ENCODE assay signal across 8 cellular contexts in genomic region chr17:79795795-79796569, GRCh38. TPM values are rescaled to one million over a fixed set of nuclear protein-coding genes. Genes with fewer than 3 reads are reported as not detected.
DNase-seq lines count a peak whose midpoint lies in the region; ATAC-seq and TF ChIP-seq lines count a peak whose summit lies in the region.

No MANE protein-coding gene starts in this region.

- peaks cover 9% of the 10 kb centered on the region; the same call in 1 of the 2 replicates for H3K79me2 ChIP-seq in OCI-LY7 (ENCODE audit: insufficient read depth, low read depth, low read length)

- POLR2A ChIA-PET in OCI-LY7 (lab: Charles Lee) = interaction anchor here (0.6 to 1.3 kb wide), 2 partner anchors 19 to 41 kb away, joined by 3 to 9 read pairs; no protein-coding TSS in a partner anchor

- H3K9me2 ChIP-seq in OCI-LY7 (ENCODE audit: insufficient read depth, low read length) = no peaks in the 10 kb centered on the region

- H3K9me3 ChIP-seq in OCI-LY7 (ENCODE audit: low read length) (no peaks in the 10 kb centered on the region), esophagus squamous epithelium (no peaks in the 10 kb centered on the region), psoas muscle (no peaks in the 10 kb centered on the region)

- peak overlapping the region; percentile 53 for H3K27ac ChIP-seq in OCI-LY7 (ENCODE audit: low read depth, low read length, poor library complexity, severe bottlenecking)
- H3K27ac ChIP-seq in esophagus squamous epithelium = no peak overlapping the region
- H3K27ac ChIP-seq in psoas muscle = no peak overlapping the region

- TF ChIP-seq CTCF in OCI-LY7 (conservative IDR thresholded peaks at IDR 0.05; ENCODE audit: low read length) (no peak), esophagus squamous epithelium (IDR thresholded peaks at IDR 0.05) (no peak), psoas muscle (IDR thresholded peaks at IDR 0.05) (no peak)

- no TSS peak for BruUV-seq in OCI-LY7 (replicated peaks; lab: Mats Ljungman, UMichigan)

- peaks cover 8% of the 10 kb centered on the region for H3K36me3 ChIP-seq in OCI-LY7 (ENCODE audit: insufficient read depth, low read length)
- peaks cover 0 to 13% (median 0%) of the 10 kb centered on the region in 3 donors for H3K36me3 ChIP-seq in esophagus squamous epithelium
- peaks cover 0 to 8% of the 10 kb centered on the region in 2 donors for H3K36me3 ChIP-seq in psoas muscle (ENCODE audit: insufficient read depth in 1 of 2, low read depth in 1 of 2)

- H4K20me1 ChIP-seq in OCI-LY7 (ENCODE audit: insufficient read depth, low read length) = no peaks in the 10 kb centered on the region

- WGBS in esophagus squamous epithelium, 2 donors = 29 to 34% methylated on average over 13 to 14 of the region's 14 CpGs
- 48 to 54% (median 49%) methylated on average over 14 of the region's 14 CpGs for WGBS in psoas muscle, 3 donors

- no peak for ATAC-seq in psoas muscle
- no peak for ATAC-seq in HG02588 (IDR thresholded peaks at IDR 0.05; ENCODE audit: unreplicated experiment)

- DNase-seq in OCI-LY7 (ENCODE audit: low spot score) (peak; percentile 62), esophagus squamous epithelium (lab: John Stamatoyannopoulos, UW) (no peak), psoas muscle (no peak), EL (no peak), COLO829 (ENCODE audit: low spot score) (no peak), C1 segment of cervical spinal cord (lab: John Stamatoyannopoulos, UW) (no peak)

- H2AFZ ChIP-seq in OCI-LY7 (ENCODE audit: low read length) = peak overlapping the region; percentile 62

- peak overlapping the region; percentile 87 for H3K4me2 ChIP-seq in OCI-LY7 (ENCODE audit: low read length)

- intact Hi-C loops in OCI-LY7 (cut with micrococcal nuclease; ENCODE audit: unreplicated experiment) = loop anchor here (2.0 to 5.0 kb wide), 2 partner anchors 17 to 466 kb away; partner anchors contain the start of genes CBX2 and RNF213
- intact Hi-C loops in esophagus squamous epithelium (cut with DNase I) = loop anchor here (5.0 kb wide), 1 partner anchor 46 kb away; no protein-coding TSS in a partner anchor
- intact Hi-C loops in psoas muscle (cut with DNase I) = loop anchor here (2.0 to 5.0 kb wide), 2 partner anchors 41 to 46 kb away; no protein-coding TSS in a partner anchor

- H3K27me3 ChIP-seq in esophagus squamous epithelium (peaks cover 27 to 85% (median 56%) of the 10 kb centered on the region in 4 donors), psoas muscle (ENCODE audit: insufficient read depth in 3 of 3, low read length in 2 of 3) (peaks cover 0 to 63% (median 38%) of the 10 kb centered on the region in 3 donors)

- H3K4me3 ChIP-seq in GM08714 (ENCODE audit: low read length) (peak overlapping the region; percentile 82), OCI-LY7 (ENCODE audit: low read depth, low read length, poor library complexity, severe bottlenecking) (peak overlapping the region; percentile 87), esophagus squamous epithelium (peak overlapping the region; percentile 58 to 92 (median 80)), psoas muscle (peak overlapping the region; percentile 79)

- TF ChIP-seq POLR2A in esophagus squamous epithelium (IDR thresholded peaks at IDR 0.05) = no peak

- H3K4me1 ChIP-seq in OCI-LY7 (ENCODE audit: insufficient read depth, low read length, poor library complexity, severe bottlenecking) (peaks cover 48% of the 10 kb centered on the region), esophagus squamous epithelium (peaks cover 58 to 87% (median 61%) of the 10 kb centered on the region in 3 donors), psoas muscle (peaks cover 32% of the 10 kb centered on the region)

- CTCF ChIA-PET in OCI-LY7 (lab: Charles Lee; ENCODE audit: unreplicated experiment) = interaction anchor here (0.6 kb wide), 1 partner anchor 1644 kb away, joined by 3 read pairs; no protein-coding TSS in a partner anchor

RNA-seq across cellular contexts. Expression of gene CBX8, which starts 0.9 kb away (rescaled TPM):
- total RNA-seq in OCI-LY7 (2014; rRNA removed; shearing (Covaris generic)) = 7.5 and 11.7 TPM in 2 replicates
- total RNA-seq in OCI-LY7 (2022) (13.9 and 16.3 TPM in 2 replicates), esophagus squamous epithelium (1 to 10 TPM; 2.3 to 4.7 (median 2.6) TPM), psoas muscle (1 to 10 TPM in 3 of 4 donors, under 1 TPM in 1; 0.40 to 3.3 (median 1.2) TPM)
- polyA plus RNA-seq in psoas muscle = 1 to 10 TPM; 1.3 to 3.5 (median 1.3) TPM

RNA-seq across cellular contexts. Expression of gene CBX2, which starts 18.0 kb away (rescaled TPM):
- total RNA-seq in OCI-LY7 (2014; rRNA removed; shearing (Covaris generic)) = 29.9 and 31.5 TPM in 2 replicates
- total RNA-seq in OCI-LY7 (2022) (27.9 and 31.2 TPM in 2 replicates), esophagus squamous epithelium (10 to 100 TPM in 2 of 4 donors, 1 to 10 TPM in 2; 4.6 to 12.9 (median 8.7) TPM), psoas muscle (1 to 10 TPM in 2 of 4 donors, under 1 TPM in 2; 0.40 to 2.3 (median 0.79) TPM)
- polyA plus RNA-seq in psoas muscle = 1 to 10 TPM in 1 of 3 donors, under 1 TPM in 2; 0.44 to 1.0 (median 0.51) TPM

RNA-seq across cellular contexts. Expression of gene CBX4, which starts 43.3 kb away (rescaled TPM):
- total RNA-seq in OCI-LY7 (2014; rRNA removed; shearing (Covaris generic)) = 98.9 and 109 TPM in 2 replicates
- total RNA-seq in OCI-LY7 (2022) (110 and 121 TPM in 2 replicates), esophagus squamous epithelium (10 to 100 TPM in 3 of 4 donors, 1 to 10 TPM in 1; 9.0 to 26.3 (median 17.1) TPM), psoas muscle (1 to 10 TPM; 2.5 to 7.8 (median 4.6) TPM)
- 1 to 10 TPM; 1.9 to 3.6 (median 2.4) TPM for polyA plus RNA-seq in psoas muscle
